Comparison of ENCODE assay signal across 19 cellular contexts in genomic region chr5:169862348-169862905, GRCh38.
"Had no signal": no experiment of that assay in that cellular context is flagged by ENCODE, and none has a peak within 500 bp of the region (broad histone marks: within the 10 kb centered on the region; RNA-seq: fewer than 3 reads in every experiment).

No MANE protein-coding gene starts in this region.

- DNase-seq: activated CD4-positive, alpha-beta T cell treated with anti-CD3 and anti-CD28 coated beads, Interleukin-2, amount 10 ng/mL, durations not matched to agents 7 days and 5 days; activated CD8-positive, alpha-beta memory T cell treated with anti-CD3 and anti-CD28 coated beads, Interleukin-2, amount 10 ng/mL, durations not matched to agents 7 days and 5 days; activated CD8-positive, alpha-beta T cell treated with anti-CD3 and anti-CD28 coated beads for 36 hours; activated effector memory CD4-positive, alpha-beta T cell treated with anti-CD3 and anti-CD28 coated beads, Interleukin-2, amount 50 U/mL, for 16 hours; activated naive CD4-positive, alpha-beta T cell treated with anti-CD3 and anti-CD28 coated beads, Interleukin-2, amount 10 ng/mL, durations not matched to agents 7 days and 5 days; activated T-cell treated with anti-CD3 and anti-CD28 coated beads for 4 hours; central memory CD4-positive, alpha-beta T cell; dermis blood vessel endothelial cell; effector memory CD4-positive, alpha-beta T cell; naive thymus-derived CD4-positive, alpha-beta T cell; spleen; stimulated activated CD4-positive, alpha-beta T cell treated with anti-CD3 and anti-CD28 coated beads, Interleukin-4, amount 100 ng/mL, for 1 hour; stimulated activated naive CD4-positive, alpha-beta T cell treated with Interleukin-2 at 50 U/mL for 16 hours; T-cell; tibial artery had no signal

- H3K36me3 ChIP-seq: esophagus muscularis mucosa, neural progenitor cell, tibial artery had no signal

- H3K27ac ChIP-seq: esophagus muscularis mucosa, neural progenitor cell, spleen, tibial artery, VCaP had no signal

- H3K27me3 ChIP-seq: neural progenitor cell, spleen, tibial artery had no signal

- H3K4me2 ChIP-seq: neural progenitor cell had no signal

- H3K4me3 ChIP-seq: esophagus muscularis mucosa, lung, neural progenitor cell, spleen, tibial artery had no signal

- H3K9ac ChIP-seq: neural progenitor cell had no signal

- H3K9me3 ChIP-seq: esophagus muscularis mucosa, spleen, tibial artery had no signal

- H2AFZ ChIP-seq: neural progenitor cell had no signal

- H3K4me1 ChIP-seq: esophagus muscularis mucosa, neural progenitor cell, spleen, tibial artery had no signal
